In the genomic region with DNA sequence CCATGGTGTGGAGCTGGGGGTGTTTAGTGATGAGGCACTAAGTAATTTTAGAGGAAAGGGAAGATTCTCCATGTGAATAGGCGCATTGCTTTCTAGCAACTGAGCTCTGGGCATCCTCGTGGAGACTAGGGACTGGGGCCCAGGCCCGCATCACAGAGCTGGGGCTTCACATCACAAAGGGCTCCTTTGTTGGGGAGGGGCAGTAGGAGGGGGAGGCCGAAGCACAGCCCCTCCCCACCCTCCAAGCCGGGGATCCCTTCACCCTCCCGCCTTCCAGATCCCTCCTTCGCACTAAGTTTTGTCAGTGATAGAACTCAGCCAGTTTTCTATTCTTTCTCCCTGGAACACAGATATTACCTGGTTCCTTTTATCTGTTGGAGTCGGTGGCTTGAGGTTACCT, we compare ENCODE assay signal across 11 cellular contexts. TPM values are rescaled to one million over a fixed set of nuclear protein-coding genes. Genes with fewer than 3 reads are reported as not detected.
"Had no signal": no experiment of that assay in that cellular context is flagged by ENCODE, and none has a peak within 500 bp of the region (broad histone marks: within the 10 kb centered on the region; RNA-seq: fewer than 3 reads in every experiment).

A gene (minus strand): TSS at position 101 of the 400 bp plus-strand sequence. CDS start 29 bp downstream, at position 72.

RNA-seq across cellular contexts. Expression of the gene that starts here (rescaled TPM):
- total RNA-seq: stomach, subcutaneous adipose tissue, suprapubic skin, temporal lobe, thoracic aorta, transverse colon, upper lobe of left lung, upper lobe of right lung, ureter, urinary bladder, vagina had no signal
- polyA plus RNA-seq: stomach, urinary bladder had no signal
